ENCODE assay signal across 8 cellular contexts in the genomic region with DNA sequence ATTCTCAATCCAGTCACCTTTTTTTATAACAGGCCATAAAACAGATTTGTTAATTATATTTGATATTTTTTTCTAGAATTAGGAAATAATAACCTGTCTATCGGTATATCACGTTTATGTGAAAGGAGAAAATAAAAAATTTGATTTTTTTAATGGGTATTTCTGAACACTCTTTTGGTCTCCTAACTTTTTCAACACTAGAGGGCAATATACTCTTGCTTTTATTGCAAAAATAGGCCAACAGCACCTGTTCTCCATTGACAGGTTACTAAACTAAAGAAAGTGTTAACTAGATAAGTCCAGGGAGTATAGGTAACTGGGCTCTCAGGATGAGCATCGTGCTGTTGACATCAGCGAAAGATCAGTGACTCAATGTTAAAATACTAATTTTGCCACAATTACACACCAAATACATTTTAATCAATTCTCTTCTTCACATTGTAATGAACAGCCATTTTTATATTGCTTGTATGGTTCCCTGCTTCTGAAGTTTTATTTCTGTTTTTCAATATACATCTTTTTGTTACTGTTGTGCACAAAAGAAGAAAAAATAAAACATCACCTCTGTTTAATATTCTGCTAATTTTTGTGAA. TPM values are rescaled to one million over a fixed set of nuclear protein-coding genes. Genes with fewer than 3 reads are reported as not detected.
DNase-seq lines count a peak whose midpoint lies in the region; ATAC-seq and TF ChIP-seq lines count a peak whose summit lies in the region.

No MANE protein-coding gene starts in this region.

- H3K36me3 ChIP-seq in BE2C (no peaks in the 10 kb centered on the region), thoracic aorta (no peaks in the 10 kb centered on the region)

- H3K4me1 ChIP-seq in BE2C (no peaks in the 10 kb centered on the region), thoracic aorta (ENCODE audit: control insufficient read depth in 1 of 2, low read depth in 2 of 2) (no peaks in the 10 kb centered on the region)

- H3K27ac ChIP-seq in thoracic aorta, result no peak overlapping the region

- ATAC-seq in GM18517 (IDR thresholded peaks at IDR 0.05; ENCODE audit: unreplicated experiment), result peak; percentile 82
- peak; percentile 85 for ATAC-seq in HG03354 (IDR thresholded peaks at IDR 0.05; ENCODE audit: poor library complexity, severe bottlenecking, unreplicated experiment)
- no peak for ATAC-seq in thoracic aorta (ENCODE audit: insufficient number of reproducible peaks, low FRiP score, low read depth)
- ATAC-seq in HG03045 (IDR thresholded peaks at IDR 0.05; ENCODE audit: unreplicated experiment), result no peak
- no peak for ATAC-seq in HG02970 (IDR thresholded peaks at IDR 0.05; ENCODE audit: low FRiP score, unreplicated experiment)

- TF ChIP-seq POLR2A in erythroblast (IDR thresholded peaks at IDR 0.05; ENCODE audit: low read length), result no peak

- H3K4me3 ChIP-seq in BE2C (ENCODE audit: low read depth, low read length) (no peak overlapping the region), thoracic aorta (no peak overlapping the region)

- H3K9me3 ChIP-seq in BE2C (no peaks in the 10 kb centered on the region), thoracic aorta (no peaks in the 10 kb centered on the region)

- DNase-seq in BE2C (no peak), NCI-H748 treated with DMSO at 0.1 percent for 48 hours (lab: John Stamatoyannopoulos, UW) (peak; percentile 66), erythroblast (lab: John Stamatoyannopoulos, UW) (peak; percentile 1 to 25), thoracic aorta (ENCODE audit: low spot score) (no peak)

- TF ChIP-seq CTCF in BE2C (IDR thresholded peaks at IDR 0.05; ENCODE audit: low read depth, low read length) (peak; percentile 61), thoracic aorta (IDR thresholded peaks at IDR 0.05) (peak; percentile 24)

- no peaks in the 10 kb centered on the region for H3K27me3 ChIP-seq in BE2C
- H3K27me3 ChIP-seq in thoracic aorta (replicated peaks; ENCODE audit: insufficient read depth), result no peaks in the 10 kb centered on the region

RNA-seq across cellular contexts. Expression of a gene that starts 22.8 kb away (rescaled TPM):
- not detected for polyA plus RNA-seq in BE2C (2012; ENCODE audit: insufficient read depth, insufficient read length, low read depth)
- not detected for total RNA-seq in thoracic aorta

Comparison
In these comparisons a context has a peak if more than half of its experiments do, and no peak if none do; other contexts are left out.
1. DNase-seq: peak in NCI-H748 treated with DMSO at 0.1 percent for 48 hours (single experiment) and erythroblast (2 of 2); none in BE2C (single experiment) and thoracic aorta (single experiment).
2. ATAC-seq: peak in GM18517 (single experiment) and HG03354 (single experiment); none in thoracic aorta (single experiment), HG03045 (single experiment) and HG02970 (single experiment).